In genomic region chr1:21652101-21652936, GRCh38 we compare ENCODE assay signal across 1 cellular context.
A peak's percentile ranks its signal among the peaks of the same experiment; 100 is the strongest.
TF ChIP-seq lines count a peak whose summit lies in the region.

No MANE protein-coding gene starts in this region.

TF ChIP-seq in K562, 482 proteins besides CTCF, POLR2A, EP300 and RAD21 (continued from another document and continues in another):
- TF ChIP-seq GTF2B (IDR thresholded peaks at IDR 0.05; ENCODE audit: extremely low read depth, insufficient read length) (no peak), ZNF24 (IDR thresholded peaks at IDR 0.05) (peak; percentile 33; the same call in 1 of the 2 replicates), C11orf30 (IDR thresholded peaks at IDR 0.05; ENCODE audit: low read depth) (no peak), ZNF707 (CRISPR knock-in tag; conservative IDR thresholded peaks at IDR 0.05) (no peak), ATF7 (IDR thresholded peaks at IDR 0.05) (no peak), PML (IDR thresholded peaks at IDR 0.05; ENCODE audit: low read length) (no peak), NCOA6 (IDR thresholded peaks at IDR 0.05) (no peak), PCBP1 (IDR thresholded peaks at IDR 0.05; ENCODE audit: low read depth, low read length, poor library complexity, severe bottlenecking) (no peak), ATF3 (IDR thresholded peaks at IDR 0.05) (peak; percentile 38), ATF3 (CRISPR knock-in tag; conservative IDR thresholded peaks at IDR 0.05) (no peak), ZNF143 (CRISPR knock-in tag; IDR thresholded peaks at IDR 0.05) (no peak), CBFA2T2 (conservative IDR thresholded peaks at IDR 0.05) (no peak), IRF9 (tag; IDR thresholded peaks at IDR 0.05) (no peak), BACH1 (tag; IDR thresholded peaks at IDR 0.05) (no peak), NONO (IDR thresholded peaks at IDR 0.05; ENCODE audit: low read depth in 2 of 2, low read length in 1 of 2) (no peak), ZSCAN32 (CRISPR knock-in tag; IDR thresholded peaks at IDR 0.05) (no peak), THAP12 (CRISPR knock-in tag; IDR thresholded peaks at IDR 0.05) (no peak), ZNF121 (CRISPR knock-in tag; conservative IDR thresholded peaks at IDR 0.05) (no peak), ZBTB34 (CRISPR knock-in tag; IDR thresholded peaks at IDR 0.05) (no peak), ZBTB26 (CRISPR knock-in tag; IDR thresholded peaks at IDR 0.05) (no peak), ZC3H4 (CRISPR knock-in tag; IDR thresholded peaks at IDR 0.05; ENCODE audit: borderline replicate concordance) (no peak), KDM1A (IDR thresholded peaks at IDR 0.05) (peak; percentile 53 to 75; a peak in 3 of 4 replicates), CHD4 (IDR thresholded peaks at IDR 0.05; ENCODE audit: insufficient read depth, insufficient replicate concordance, low read depth, low read length, poor library complexity, severe bottlenecking) (peak; percentile 58), ZNF507 (tag; conservative IDR thresholded peaks at IDR 0.05) (no peak), ZFP91 (CRISPR knock-in tag; IDR thresholded peaks at IDR 0.05) (no peak), MEF2A (IDR thresholded peaks at IDR 0.05; ENCODE audit: control insufficient read depth, low read depth, low read length) (no peak), GTF2F1 (IDR thresholded peaks at IDR 0.05; ENCODE audit: low read depth, low read length) (no peak), ZNF407 (IDR thresholded peaks at IDR 0.05; ENCODE audit: low read depth) (no peak), RCOR1 (IDR thresholded peaks at IDR 0.05; ENCODE audit: borderline replicate concordance in 1 of 2, low read depth in 2 of 2, low read length in 2 of 2) (peak in 1 of 2 experiments; percentile 55; a peak in 2 of 4 replicates), FOS (IDR thresholded peaks at IDR 0.05; ENCODE audit: extremely low read depth, insufficient read length) (no peak), POLR2AphosphoS2 (IDR thresholded peaks at IDR 0.05; ENCODE audit: low read length) (no peak), ATF1 (CRISPR knock-in tag; IDR thresholded peaks at IDR 0.05) (no peak), ATF1 (tag; IDR thresholded peaks at IDR 0.05) (0 out of 2 replicates have a peak, but pooled peaks have one; percentile 12), ZNF253 (CRISPR knock-in tag; conservative IDR thresholded peaks at IDR 0.05) (no peak), RB1 (IDR thresholded peaks at IDR 0.05; ENCODE audit: low read depth) (no peak), TEAD4 (IDR thresholded peaks at IDR 0.05; ENCODE audit: low read length) (no peak), TEAD4 (CRISPR knock-in tag; IDR thresholded peaks at IDR 0.05; ENCODE audit: borderline replicate concordance) (no peak), BCOR (IDR thresholded peaks at IDR 0.05) (peak; percentile 71), KLF6 (CRISPR knock-in tag; IDR thresholded peaks at IDR 0.05; ENCODE audit: borderline replicate concordance) (no peak), ZNF23 (CRISPR knock-in tag; IDR thresholded peaks at IDR 0.05) (no peak), ZNF830 (CRISPR knock-in tag; IDR thresholded peaks at IDR 0.05) (0 out of 2 replicates have a peak, but pooled peaks have one; percentile 47), TAF1 (IDR thresholded peaks at IDR 0.05; ENCODE audit: control insufficient read depth, extremely low read depth, insufficient read depth, low read length, severe bottlenecking) (no peak), ZBTB7A (IDR thresholded peaks at IDR 0.05; ENCODE audit: borderline replicate concordance, control insufficient read depth, low read depth, low read length) (peak; percentile 5; the same call in 1 of the 2 replicates), ZNF184 (CRISPR knock-in tag; IDR thresholded peaks at IDR 0.05) (no peak), TRIM28 (IDR thresholded peaks at IDR 0.05) (no peak), RBM25 (IDR thresholded peaks at IDR 0.05; ENCODE audit: low read depth, low read length, severe bottlenecking) (peak; percentile 30), ZC3H11A (IDR thresholded peaks at IDR 0.05; ENCODE audit: low read depth, low read length) (no peak), ZNF511 (CRISPR knock-in tag; IDR thresholded peaks at IDR 0.05) (no peak), NR3C1 (CRISPR knock-in tag; IDR thresholded peaks at IDR 0.05) (no peak), WHSC1 (IDR thresholded peaks at IDR 0.05; ENCODE audit: low read length) (no peak), ZNF175 (CRISPR knock-in tag; IDR thresholded peaks at IDR 0.05; ENCODE audit: low read depth) (no peak), ETV5 (CRISPR knock-in tag; IDR thresholded peaks at IDR 0.05; ENCODE audit: low read depth) (no peak), CBX3 (IDR thresholded peaks at IDR 0.05; ENCODE audit: borderline replicate concordance in 1 of 2, low read length in 2 of 2) (no peak), ASH1L (IDR thresholded peaks at IDR 0.05; ENCODE audit: borderline replicate concordance, low read depth, partially characterized antibody) (no peak), TEAD1 (CRISPR knock-in tag; IDR thresholded peaks at IDR 0.05) (no peak), NFYB (IDR thresholded peaks at IDR 0.05; ENCODE audit: extremely low read depth, insufficient read length) (no peak), ZKSCAN3 (CRISPR knock-in tag; IDR thresholded peaks at IDR 0.05) (no peak)
